Comparison of ENCODE assay signal across 1 cellular context in genomic region chr19:8158411-8159074, GRCh38.
TF ChIP-seq lines count a peak whose summit lies in the region.

No MANE protein-coding gene starts in this region.

TF ChIP-seq in H1, 55 proteins besides CTCF, POLR2A, EP300 and RAD21 (continued from another document):
- TF ChIP-seq, protein P1, sequence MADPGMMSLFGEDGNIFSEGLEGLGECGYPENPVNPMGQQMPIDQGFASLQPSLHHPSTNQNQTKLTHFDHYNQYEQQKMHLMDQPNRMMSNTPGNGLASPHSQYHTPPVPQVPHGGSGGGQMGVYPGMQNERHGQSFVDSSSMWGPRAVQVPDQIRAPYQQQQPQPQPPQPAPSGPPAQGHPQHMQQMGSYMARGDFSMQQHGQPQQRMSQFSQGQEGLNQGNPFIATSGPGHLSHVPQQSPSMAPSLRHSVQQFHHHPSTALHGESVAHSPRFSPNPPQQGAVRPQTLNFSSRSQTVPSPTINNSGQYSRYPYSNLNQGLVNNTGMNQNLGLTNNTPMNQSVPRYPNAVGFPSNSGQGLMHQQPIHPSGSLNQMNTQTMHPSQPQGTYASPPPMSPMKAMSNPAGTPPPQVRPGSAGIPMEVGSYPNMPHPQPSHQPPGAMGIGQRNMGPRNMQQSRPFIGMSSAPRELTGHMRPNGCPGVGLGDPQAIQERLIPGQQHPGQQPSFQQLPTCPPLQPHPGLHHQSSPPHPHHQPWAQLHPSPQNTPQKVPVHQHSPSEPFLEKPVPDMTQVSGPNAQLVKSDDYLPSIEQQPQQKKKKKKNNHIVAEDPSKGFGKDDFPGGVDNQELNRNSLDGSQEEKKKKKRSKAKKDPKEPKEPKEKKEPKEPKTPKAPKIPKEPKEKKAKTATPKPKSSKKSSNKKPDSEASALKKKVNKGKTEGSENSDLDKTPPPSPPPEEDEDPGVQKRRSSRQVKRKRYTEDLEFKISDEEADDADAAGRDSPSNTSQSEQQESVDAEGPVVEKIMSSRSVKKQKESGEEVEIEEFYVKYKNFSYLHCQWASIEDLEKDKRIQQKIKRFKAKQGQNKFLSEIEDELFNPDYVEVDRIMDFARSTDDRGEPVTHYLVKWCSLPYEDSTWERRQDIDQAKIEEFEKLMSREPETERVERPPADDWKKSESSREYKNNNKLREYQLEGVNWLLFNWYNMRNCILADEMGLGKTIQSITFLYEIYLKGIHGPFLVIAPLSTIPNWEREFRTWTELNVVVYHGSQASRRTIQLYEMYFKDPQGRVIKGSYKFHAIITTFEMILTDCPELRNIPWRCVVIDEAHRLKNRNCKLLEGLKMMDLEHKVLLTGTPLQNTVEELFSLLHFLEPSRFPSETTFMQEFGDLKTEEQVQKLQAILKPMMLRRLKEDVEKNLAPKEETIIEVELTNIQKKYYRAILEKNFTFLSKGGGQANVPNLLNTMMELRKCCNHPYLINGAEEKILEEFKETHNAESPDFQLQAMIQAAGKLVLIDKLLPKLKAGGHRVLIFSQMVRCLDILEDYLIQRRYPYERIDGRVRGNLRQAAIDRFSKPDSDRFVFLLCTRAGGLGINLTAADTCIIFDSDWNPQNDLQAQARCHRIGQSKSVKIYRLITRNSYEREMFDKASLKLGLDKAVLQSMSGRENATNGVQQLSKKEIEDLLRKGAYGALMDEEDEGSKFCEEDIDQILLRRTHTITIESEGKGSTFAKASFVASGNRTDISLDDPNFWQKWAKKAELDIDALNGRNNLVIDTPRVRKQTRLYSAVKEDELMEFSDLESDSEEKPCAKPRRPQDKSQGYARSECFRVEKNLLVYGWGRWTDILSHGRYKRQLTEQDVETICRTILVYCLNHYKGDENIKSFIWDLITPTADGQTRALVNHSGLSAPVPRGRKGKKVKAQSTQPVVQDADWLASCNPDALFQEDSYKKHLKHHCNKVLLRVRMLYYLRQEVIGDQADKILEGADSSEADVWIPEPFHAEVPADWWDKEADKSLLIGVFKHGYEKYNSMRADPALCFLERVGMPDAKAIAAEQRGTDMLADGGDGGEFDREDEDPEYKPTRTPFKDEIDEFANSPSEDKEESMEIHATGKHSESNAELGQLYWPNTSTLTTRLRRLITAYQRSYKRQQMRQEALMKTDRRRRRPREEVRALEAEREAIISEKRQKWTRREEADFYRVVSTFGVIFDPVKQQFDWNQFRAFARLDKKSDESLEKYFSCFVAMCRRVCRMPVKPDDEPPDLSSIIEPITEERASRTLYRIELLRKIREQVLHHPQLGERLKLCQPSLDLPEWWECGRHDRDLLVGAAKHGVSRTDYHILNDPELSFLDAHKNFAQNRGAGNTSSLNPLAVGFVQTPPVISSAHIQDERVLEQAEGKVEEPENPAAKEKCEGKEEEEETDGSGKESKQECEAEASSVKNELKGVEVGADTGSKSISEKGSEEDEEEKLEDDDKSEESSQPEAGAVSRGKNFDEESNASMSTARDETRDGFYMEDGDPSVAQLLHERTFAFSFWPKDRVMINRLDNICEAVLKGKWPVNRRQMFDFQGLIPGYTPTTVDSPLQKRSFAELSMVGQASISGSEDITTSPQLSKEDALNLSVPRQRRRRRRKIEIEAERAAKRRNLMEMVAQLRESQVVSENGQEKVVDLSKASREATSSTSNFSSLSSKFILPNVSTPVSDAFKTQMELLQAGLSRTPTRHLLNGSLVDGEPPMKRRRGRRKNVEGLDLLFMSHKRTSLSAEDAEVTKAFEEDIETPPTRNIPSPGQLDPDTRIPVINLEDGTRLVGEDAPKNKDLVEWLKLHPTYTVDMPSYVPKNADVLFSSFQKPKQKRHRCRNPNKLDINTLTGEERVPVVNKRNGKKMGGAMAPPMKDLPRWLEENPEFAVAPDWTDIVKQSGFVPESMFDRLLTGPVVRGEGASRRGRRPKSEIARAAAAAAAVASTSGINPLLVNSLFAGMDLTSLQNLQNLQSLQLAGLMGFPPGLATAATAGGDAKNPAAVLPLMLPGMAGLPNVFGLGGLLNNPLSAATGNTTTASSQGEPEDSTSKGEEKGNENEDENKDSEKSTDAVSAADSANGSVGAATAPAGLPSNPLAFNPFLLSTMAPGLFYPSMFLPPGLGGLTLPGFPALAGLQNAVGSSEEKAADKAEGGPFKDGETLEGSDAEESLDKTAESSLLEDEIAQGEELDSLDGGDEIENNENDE (IDR thresholded peaks at IDR 0.05; ENCODE audit: insufficient replicate concordance, low read length) = no peak
- no peak for TF ChIP-seq SRF (IDR thresholded peaks at IDR 0.05; ENCODE audit: low read depth, low read length)
- TF ChIP-seq EZH2 (IDR thresholded peaks at IDR 0.05; ENCODE audit: low read depth, low read length, severe bottlenecking) = no peak
- peak; percentile 27 for TF ChIP-seq ASH2L (IDR thresholded peaks at IDR 0.05; ENCODE audit: low read length)
- no peak for TF ChIP-seq PHF8 (conservative IDR thresholded peaks at IDR 0.05; ENCODE audit: low read depth, low read length)
- TF ChIP-seq RXRA (IDR thresholded peaks at IDR 0.05; ENCODE audit: insufficient read depth, low read depth, low read length) = no peak
- no peak for TF ChIP-seq SIRT6 (IDR thresholded peaks at IDR 0.05; ENCODE audit: low read length)
- TF ChIP-seq SP1 (IDR thresholded peaks at IDR 0.05; ENCODE audit: low read depth, low read length) = 0 out of 2 replicates have a peak, but pooled peaks have one; percentile 32
- no peak for TF ChIP-seq BACH1 (IDR thresholded peaks at IDR 0.05; ENCODE audit: low read length)
- no peak for TF ChIP-seq TCF12 (IDR thresholded peaks at IDR 0.05; ENCODE audit: low read depth, low read length)
- no peak for TF ChIP-seq MAFK (IDR thresholded peaks at IDR 0.05; ENCODE audit: low read depth, low read length)
- peak; percentile 35; the same call in 1 of the 2 replicates for TF ChIP-seq CREB1 (IDR thresholded peaks at IDR 0.05)
- no peak for TF ChIP-seq TBP (IDR thresholded peaks at IDR 0.05; ENCODE audit: low read depth, low read length)
- TF ChIP-seq, protein P2, sequence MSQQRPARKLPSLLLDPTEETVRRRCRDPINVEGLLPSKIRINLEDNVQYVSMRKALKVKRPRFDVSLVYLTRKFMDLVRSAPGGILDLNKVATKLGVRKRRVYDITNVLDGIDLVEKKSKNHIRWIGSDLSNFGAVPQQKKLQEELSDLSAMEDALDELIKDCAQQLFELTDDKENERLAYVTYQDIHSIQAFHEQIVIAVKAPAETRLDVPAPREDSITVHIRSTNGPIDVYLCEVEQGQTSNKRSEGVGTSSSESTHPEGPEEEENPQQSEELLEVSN (IDR thresholded peaks at IDR 0.05) = no peak
- TF ChIP-seq SAP30 (IDR thresholded peaks at IDR 0.05; ENCODE audit: insufficient read depth, insufficient replicate concordance, low read length) = no peak
- no peak for TF ChIP-seq SUZ12 (IDR thresholded peaks at IDR 0.05; ENCODE audit: low read length)
- no peak for TF ChIP-seq FOSL1 (IDR thresholded peaks at IDR 0.05; ENCODE audit: insufficient read depth, low read depth, low read length)
- no peak for TF ChIP-seq CEBPB (IDR thresholded peaks at IDR 0.05; ENCODE audit: low read depth, low read length)
- no peak for TF ChIP-seq CHD2 (IDR thresholded peaks at IDR 0.05; ENCODE audit: low read length)
- TF ChIP-seq YY1 (IDR thresholded peaks at IDR 0.05; ENCODE audit: low read depth, low read length) = peak; percentile 59; the same call in 1 of the 2 replicates
- TF ChIP-seq SP4 (IDR thresholded peaks at IDR 0.05; ENCODE audit: low read length) = no peak
- TF ChIP-seq POU5F1 (IDR thresholded peaks at IDR 0.05; ENCODE audit: low read depth, low read length) = peak; percentile 61; the same call in 1 of the 2 replicates
- TF ChIP-seq ATF3 (IDR thresholded peaks at IDR 0.05; ENCODE audit: insufficient read depth, low read depth, low read length) = no peak
- TF ChIP-seq SIX5 (IDR thresholded peaks at IDR 0.05; ENCODE audit: low read depth, low read length) = no peak
- TF ChIP-seq, protein P3, sequence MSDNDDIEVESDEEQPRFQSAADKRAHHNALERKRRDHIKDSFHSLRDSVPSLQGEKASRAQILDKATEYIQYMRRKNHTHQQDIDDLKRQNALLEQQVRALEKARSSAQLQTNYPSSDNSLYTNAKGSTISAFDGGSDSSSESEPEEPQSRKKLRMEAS (IDR thresholded peaks at IDR 0.05) = peak; percentile 66; the same call in 1 of the 2 replicates
- no peak for TF ChIP-seq KDM4A (IDR thresholded peaks at IDR 0.05; ENCODE audit: low read depth, low read length, severe bottlenecking)
- TF ChIP-seq HDAC2 (IDR thresholded peaks at IDR 0.05; ENCODE audit: borderline replicate concordance in 1 of 2, low read depth in 2 of 2, low read length in 2 of 2) = peak in 1 of 2 experiments; percentile 100; a peak in 2 of 4 replicates
- no peak for TF ChIP-seq TEAD4 (IDR thresholded peaks at IDR 0.05; ENCODE audit: low read depth, low read length)
- TF ChIP-seq SP2 (IDR thresholded peaks at IDR 0.05; ENCODE audit: low read length) = no peak
- peak; percentile 66; the same call in 1 of the 2 replicates for TF ChIP-seq GABPA (IDR thresholded peaks at IDR 0.05; ENCODE audit: borderline replicate concordance, insufficient read depth, low read length)
- no peak for TF ChIP-seq HDAC6 (IDR thresholded peaks at IDR 0.05; ENCODE audit: low read depth, low read length)
- TF ChIP-seq GTF2F1 (IDR thresholded peaks at IDR 0.05; ENCODE audit: borderline replicate concordance, low read depth, low read length) = no peak
- TF ChIP-seq BCL11A (IDR thresholded peaks at IDR 0.05; ENCODE audit: low read depth in 2 of 2, low read length in 2 of 2) = peak in 1 of 2 experiments; percentile 8
- TF ChIP-seq NRF1 (IDR thresholded peaks at IDR 0.05; ENCODE audit: low read depth, low read length) = no peak
- no peak for TF ChIP-seq CBX5 (IDR thresholded peaks at IDR 0.05; ENCODE audit: low read depth, low read length)
